1 cellular context compared by ENCODE assay signal in genomic region chr15:95279277-95280019, GRCh38.
TF ChIP-seq lines count a peak whose summit lies in the region.

No MANE protein-coding gene starts in this region.

TF ChIP-seq in IMR-90, 13 proteins besides CTCF, POLR2A, EP300 and RAD21 (continued from another document):
- no peak for TF ChIP-seq RCOR1 (IDR thresholded peaks at IDR 0.05; ENCODE audit: insufficient replicate concordance, low read length)
- no peak for TF ChIP-seq ELK1 (IDR thresholded peaks at IDR 0.05; ENCODE audit: borderline replicate concordance, low read depth, low read length)
- TF ChIP-seq BHLHE40 (IDR thresholded peaks at IDR 0.05; ENCODE audit: low read depth, low read length): no peak
- no peak for TF ChIP-seq FOS (IDR thresholded peaks at IDR 0.05; ENCODE audit: low read depth, low read length)
- no peak for TF ChIP-seq NFE2L2 (IDR thresholded peaks at IDR 0.05; ENCODE audit: low read depth, low read length)
